8 cellular contexts compared by ENCODE assay signal in genomic region chr9:113602126-113603119, GRCh38.
DNase-seq lines count a peak whose midpoint lies in the region; ATAC-seq lines count a peak whose summit lies in the region.

No MANE protein-coding gene starts in this region.

- DNase-seq in A172 (ENCODE audit: low spot score), result peak; percentile 83
- peak; percentile 79 for DNase-seq in NCI-H82 treated with DMSO at 0.1 percent for 48 hours (lab: John Stamatoyannopoulos, UW; ENCODE audit: unreplicated experiment)
- peak; percentile 79 for DNase-seq in activated naive CD4-positive, alpha-beta T cell treated with anti-CD3 and anti-CD28 coated beads for 36 hours
- peak; percentile 94 for DNase-seq in hepatic stellate cell (ENCODE audit: low spot score)
- peak; percentile 39 for DNase-seq in stimulated activated CD4-positive, alpha-beta T cell treated with anti-CD3 and anti-CD28 coated beads, Interleukin-2, amount 100 ng/mL, for 4 hours (ENCODE audit: low read depth)
- DNase-seq in hippocampal formation (lab: John Stamatoyannopoulos, UW), result no peak

- CTCF ChIA-PET in activated naive CD4-positive, alpha-beta T cell treated with anti-CD3 and anti-CD28 coated beads for 36 hours (lab: Charles Lee), result interaction anchor here (0.8 to 2.7 kb wide), 8 partner anchors 10 to 201 kb away, joined by 3 to 11 read pairs (median 5); partner anchors contain the start of gene ALAD

- H3K9me3 Mint-ChIP-seq in activated naive CD4-positive, alpha-beta T cell treated with anti-CD3 and anti-CD28 coated beads for 36 hours, result no peaks in the 10 kb centered on the region

- intact Hi-C loops in activated naive CD4-positive, alpha-beta T cell treated with anti-CD3 and anti-CD28 coated beads for 36 hours (cut with micrococcal nuclease), result loop anchor here (1.0 kb wide), 1 partner anchor 9 kb away; no protein-coding TSS in a partner anchor

- H3K27me3 Mint-ChIP-seq in activated naive CD4-positive, alpha-beta T cell treated with anti-CD3 and anti-CD28 coated beads for 36 hours (ENCODE audit: low read depth), result no peaks in the 10 kb centered on the region

- peak; percentile 51 for ATAC-seq in GM18517 (IDR thresholded peaks at IDR 0.05; ENCODE audit: unreplicated experiment)
- peak; percentile 72 for ATAC-seq in HG03159 (IDR thresholded peaks at IDR 0.05; ENCODE audit: unreplicated experiment)

- no peaks in the 10 kb centered on the region for H3K36me3 Mint-ChIP-seq in activated naive CD4-positive, alpha-beta T cell treated with anti-CD3 and anti-CD28 coated beads for 36 hours (ENCODE audit: low read depth)

- no peak overlapping the region for H3K27ac Mint-ChIP-seq in activated naive CD4-positive, alpha-beta T cell treated with anti-CD3 and anti-CD28 coated beads for 36 hours

- H3K4me3 Mint-ChIP-seq in activated naive CD4-positive, alpha-beta T cell treated with anti-CD3 and anti-CD28 coated beads for 36 hours, result no peak overlapping the region

- peaks cover 4% of the 10 kb centered on the region for H3K4me1 Mint-ChIP-seq in activated naive CD4-positive, alpha-beta T cell treated with anti-CD3 and anti-CD28 coated beads for 36 hours (ENCODE audit: low read depth)

Comparison
In these comparisons a context has a peak if more than half of its experiments do, and no peak if none do; other contexts are left out.
1. DNase-seq: peak in A172 (single experiment), NCI-H82 treated with DMSO at 0.1 percent for 48 hours (single experiment), activated naive CD4-positive, alpha-beta T cell treated with anti-CD3 and anti-CD28 coated beads for 36 hours (single experiment), hepatic stellate cell (single experiment) and stimulated activated CD4-positive, alpha-beta T cell treated with anti-CD3 and anti-CD28 coated beads, Interleukin-2, amount 100 ng/mL, for 4 hours (single experiment); none in hippocampal formation (0 of 2).